ENCODE assay signal across 1 cellular context in genomic region chr12:56359851-56360767, GRCh38.
TF ChIP-seq lines count a peak whose summit lies in the region.

TSS of gene STAT2 (minus strand) at chr12:56360107. CDS start at chr12:56356571, 3,536 bp downstream.

TF ChIP-seq in H1, 55 proteins besides CTCF, POLR2A, EP300 and RAD21 (continued from another document):
- TF ChIP-seq SP2 (IDR thresholded peaks at IDR 0.05; ENCODE audit: low read length) (0 out of 2 replicates have a peak, but pooled peaks have one; percentile 8), SIN3A (conservative IDR thresholded peaks at IDR 0.05 in 1 of 2, IDR thresholded peaks at IDR 0.05 in 1 of 2; ENCODE audit: low read depth in 1 of 2, low read length in 2 of 2) (peak; percentile 68 to 73; a peak in 2 of 4 replicates), KDM1A (IDR thresholded peaks at IDR 0.05; ENCODE audit: borderline replicate concordance, low read length) (no peak), JUND (IDR thresholded peaks at IDR 0.05; ENCODE audit: low read length) (no peak; the same call in 1 of the 2 replicates), SP1 (IDR thresholded peaks at IDR 0.05; ENCODE audit: low read depth, low read length) (peak; percentile 88), TBP (IDR thresholded peaks at IDR 0.05; ENCODE audit: low read depth, low read length) (peak; percentile 70; the same call in 1 of the 2 replicates), EGR1 (IDR thresholded peaks at IDR 0.05; ENCODE audit: borderline replicate concordance, low read depth, low read length) (no peak), E2F6 (IDR thresholded peaks at IDR 0.05) (peak; percentile 59; the same call in 1 of the 2 replicates), SUZ12 (IDR thresholded peaks at IDR 0.05; ENCODE audit: low read length) (no peak), GTF2F1 (IDR thresholded peaks at IDR 0.05; ENCODE audit: borderline replicate concordance, low read depth, low read length) (no peak), PHF8 (conservative IDR thresholded peaks at IDR 0.05; ENCODE audit: low read depth, low read length) (peak; percentile 61), MAX (IDR thresholded peaks at IDR 0.05) (0 out of 2 replicates have a peak, but pooled peaks have one; percentile 34), RBBP5 (IDR thresholded peaks at IDR 0.05; ENCODE audit: borderline replicate concordance, low read depth, low read length) (peak; percentile 30; the same call in 1 of the 2 replicates), BCL11A (IDR thresholded peaks at IDR 0.05; ENCODE audit: low read depth in 2 of 2, low read length in 2 of 2) (no peak), CEBPB (IDR thresholded peaks at IDR 0.05; ENCODE audit: low read depth, low read length) (no peak), CREB1 (IDR thresholded peaks at IDR 0.05) (0 out of 2 replicates have a peak, but pooled peaks have one; percentile 17), EZH2 (IDR thresholded peaks at IDR 0.05; ENCODE audit: low read depth, low read length, severe bottlenecking) (no peak), ATF3 (IDR thresholded peaks at IDR 0.05; ENCODE audit: insufficient read depth, low read depth, low read length) (no peak), ASH2L (IDR thresholded peaks at IDR 0.05; ENCODE audit: low read length) (peak; percentile 82), HDAC2 (IDR thresholded peaks at IDR 0.05; ENCODE audit: borderline replicate concordance in 1 of 2, low read depth in 2 of 2, low read length in 2 of 2) (peak in 1 of 2 experiments; percentile 18; a peak in 1 of 4 replicates), POLR2AphosphoS5 (IDR thresholded peaks at IDR 0.05; ENCODE audit: low read depth, low read length) (peak; percentile 62), TAF1 (IDR thresholded peaks at IDR 0.05; ENCODE audit: low read depth, low read length) (peak; percentile 75), CTBP2 (IDR thresholded peaks at IDR 0.05; ENCODE audit: borderline replicate concordance, insufficient read depth, insufficient read length, low read length) (no peak), KDM4A (IDR thresholded peaks at IDR 0.05; ENCODE audit: low read depth, low read length, severe bottlenecking) (peak; percentile 65), TCF12 (IDR thresholded peaks at IDR 0.05; ENCODE audit: low read depth, low read length) (0 out of 2 replicates have a peak, but pooled peaks have one; percentile 7), SP4 (IDR thresholded peaks at IDR 0.05; ENCODE audit: low read length) (0 out of 2 replicates have a peak, but pooled peaks have one; percentile 69), CHD1 (IDR thresholded peaks at IDR 0.05; ENCODE audit: low read depth, low read length) (no peak), CHD7 (IDR thresholded peaks at IDR 0.05; ENCODE audit: insufficient replicate concordance, low read length) (no peak), BRCA1 (IDR thresholded peaks at IDR 0.05; ENCODE audit: low read depth, low read length) (peak; percentile 7; the same call in 1 of the 2 replicates), NANOG (IDR thresholded peaks at IDR 0.05; ENCODE audit: insufficient read depth, low read depth, low read length, poor library complexity, severe bottlenecking) (no peak), HDAC6 (IDR thresholded peaks at IDR 0.05; ENCODE audit: low read depth, low read length) (no peak), TAF7 (optimal IDR thresholded peaks at IDR 0.05; ENCODE audit: borderline replicate concordance, low read depth, low read length) (peak; percentile 18)
